19 cellular contexts compared by ENCODE assay signal in genomic region chr2:1154710-1155594, GRCh38.
DNase-seq lines count a peak whose midpoint lies in the region; ATAC-seq, FAIRE-seq and TF ChIP-seq lines count a peak whose summit lies in the region.
"Had no signal": no experiment of that assay in that cellular context is flagged by ENCODE, and none has a peak within 500 bp of the region (broad histone marks: within the 10 kb centered on the region; RNA-seq: fewer than 3 reads in every experiment).

No MANE protein-coding gene starts in this region.

- H3K9ac ChIP-seq in BLaER1 = no peak overlapping the region

- intact Hi-C loops in esophagus muscularis mucosa (cut with DNase I) (no loop called here), esophagus squamous epithelium (cut with DNase I) (no loop called here), ovary (cut with DNase I) (no loop called here)

- H4K20me1 ChIP-seq in BLaER1 = no peaks in the 10 kb centered on the region

- no peaks in the 10 kb centered on the region for H3K36me3 ChIP-seq in BLaER1
- no peaks in the 10 kb centered on the region for H3K36me3 ChIP-seq in esophagus muscularis mucosa
- H3K36me3 ChIP-seq in upper lobe of left lung = no peaks in the 10 kb centered on the region
- no peaks in the 10 kb centered on the region for H3K36me3 ChIP-seq in esophagus squamous epithelium
- no peaks in the 10 kb centered on the region for H3K36me3 ChIP-seq in ovary

- DNase-seq in HTR-8/SVneo (ENCODE audit: insufficient read length, low spot score) (no peak), esophagus muscularis mucosa (ENCODE audit: extremely low spot score) (peak; percentile 81), upper lobe of left lung (no peak), esophagus squamous epithelium (lab: John Stamatoyannopoulos, UW) (no peak), NCI-H1105 (lab: John Stamatoyannopoulos, UW) (no peak), ovary (no peak)
- DNase-seq: ACHN; CD8-positive, alpha-beta T cell; COR-L47; DMS153; DMS79 treated with DMSO at 0.1 percent for 48 hours; EL; H9 had no signal

- H3K4me2 ChIP-seq in BLaER1 = peak overlapping the region; percentile 68
- H3K4me2 ChIP-seq: GM23338 had no signal

- FAIRE-seq in HTR-8/SVneo (lab: Jason Lieb, UNC) = peak; percentile 98
- FAIRE-seq: D721Med, G401.6, GM12892, K562 had no signal

- no peaks in the 10 kb centered on the region for H3K9me3 ChIP-seq in BLaER1
- H3K9me3 ChIP-seq in esophagus muscularis mucosa = no peaks in the 10 kb centered on the region
- H3K9me3 ChIP-seq in upper lobe of left lung = no peaks in the 10 kb centered on the region
- no peaks in the 10 kb centered on the region for H3K9me3 ChIP-seq in esophagus squamous epithelium
- H3K9me3 ChIP-seq in ovary = no peaks in the 10 kb centered on the region

- H3K4me1 ChIP-seq in BLaER1 = peaks cover 60% of the 10 kb centered on the region
- H3K4me1 ChIP-seq in esophagus muscularis mucosa = peaks cover 0 to 9% (median 6%) of the 10 kb centered on the region in 4 donors
- H3K4me1 ChIP-seq in upper lobe of left lung = peaks cover 0 to 12% (median 7%) of the 10 kb centered on the region in 4 donors
- peaks cover 0 to 5% (median 0%) of the 10 kb centered on the region in 3 donors for H3K4me1 ChIP-seq in esophagus squamous epithelium
- no peaks in the 10 kb centered on the region for H3K4me1 ChIP-seq in ovary (ENCODE audit: insufficient read depth)

- H3K27me3 ChIP-seq in BLaER1 (no peaks in the 10 kb centered on the region), esophagus muscularis mucosa (no peaks in the 10 kb centered on the region), upper lobe of left lung (no peaks in the 10 kb centered on the region), esophagus squamous epithelium (no peaks in the 10 kb centered on the region), ovary (no peaks in the 10 kb centered on the region)

- TF ChIP-seq CTCF in esophagus muscularis mucosa (IDR thresholded peaks at IDR 0.05) = no peak
- no peak for TF ChIP-seq CTCF in upper lobe of left lung (IDR thresholded peaks at IDR 0.05)
- no peak for TF ChIP-seq CTCF in esophagus squamous epithelium (IDR thresholded peaks at IDR 0.05)
- TF ChIP-seq CTCF in ovary (IDR thresholded peaks at IDR 0.05) = no peak

- TF ChIP-seq POLR2A in esophagus muscularis mucosa (IDR thresholded peaks at IDR 0.05; ENCODE audit: low read depth) (no peak), upper lobe of left lung (IDR thresholded peaks at IDR 0.05) (no peak), esophagus squamous epithelium (IDR thresholded peaks at IDR 0.05) (no peak), ovary (IDR thresholded peaks at IDR 0.05) (no peak)

- TF ChIP-seq EP300 in esophagus muscularis mucosa (IDR thresholded peaks at IDR 0.05) (no peak), upper lobe of left lung (IDR thresholded peaks at IDR 0.05) (no peak), ovary (IDR thresholded peaks at IDR 0.05) (no peak)

- ATAC-seq in upper lobe of left lung (ENCODE audit: low FRiP score in 2 of 2) = peak; percentile 18 to 27
- ATAC-seq: CD8-positive, alpha-beta T cell; K562 had no signal

- H3K4me3 ChIP-seq in BLaER1 (no peak overlapping the region), esophagus muscularis mucosa (no peak overlapping the region), upper lobe of left lung (no peak overlapping the region), esophagus squamous epithelium (no peak overlapping the region), ovary (no peak overlapping the region)
- H3K4me3 ChIP-seq: GM23338, K562 had no signal

- WGBS in esophagus muscularis mucosa = 92% methylated on average over 4 of the region's 4 CpGs
- 89 to 90% methylated on average over 4 of the region's 4 CpGs for WGBS in upper lobe of left lung, 2 donors
- WGBS in esophagus squamous epithelium, 2 donors = 64 to 78% methylated on average over 3 to 4 of the region's 4 CpGs
- WGBS in ovary, 3 donors = 87 to 92% (median 89%) methylated on average over 4 of the region's 4 CpGs

- H3K27ac ChIP-seq in BLaER1 = no peak overlapping the region
- no peak overlapping the region for H3K27ac ChIP-seq in esophagus muscularis mucosa (replicated peaks in 1 of 4)
- no peak overlapping the region for H3K27ac ChIP-seq in upper lobe of left lung
- no peak overlapping the region for H3K27ac ChIP-seq in esophagus squamous epithelium
- no peak overlapping the region for H3K27ac ChIP-seq in ovary
